17 cellular contexts compared by ENCODE assay signal in genomic region chr12:93469386-93469785, GRCh38. TPM values are rescaled to one million over a fixed set of nuclear protein-coding genes. Genes with fewer than 3 reads are reported as not detected.
DNase-seq lines count a peak whose midpoint lies in the region; ATAC-seq, FAIRE-seq and TF ChIP-seq lines count a peak whose summit lies in the region.
"Had no signal": no experiment of that assay in that cellular context is flagged by ENCODE, and none has a peak within 500 bp of the region (broad histone marks: within the 10 kb centered on the region; RNA-seq: fewer than 3 reads in every experiment).

No MANE protein-coding gene starts in this region.

- no peaks in the 10 kb centered on the region for H3K9me3 Mint-ChIP-seq in activated T-cell treated with anti-CD3 and anti-CD28 coated beads, Interleukin-2, amount 50 U/mL, for 24 hours
- H3K9me3 Mint-ChIP-seq in endodermal cell: no peaks in the 10 kb centered on the region
- H3K9me3 Mint-ChIP-seq: T-cell had no signal

- no peak overlapping the region for H3K27ac Mint-ChIP-seq in activated T-cell treated with anti-CD3 and anti-CD28 coated beads, Interleukin-2, amount 50 U/mL, for 24 hours
- H3K27ac Mint-ChIP-seq in endodermal cell: no peak overlapping the region
- H3K27ac Mint-ChIP-seq: T-cell had no signal

- peaks cover 54% of the 10 kb centered on the region for H3K79me2 ChIP-seq in smooth muscle cell (ENCODE audit: low read depth)

- H2AFZ ChIP-seq in smooth muscle cell (ENCODE audit: low read depth): no peak overlapping the region
- H2AFZ ChIP-seq: parathyroid adenoma had no signal

- peak overlapping the region; percentile 89 for H3K4me2 ChIP-seq in smooth muscle cell

- H3K27ac ChIP-seq in endodermal cell (ENCODE audit: low read depth, low read length): no peak overlapping the region
- no peak overlapping the region for H3K27ac ChIP-seq in smooth muscle cell (ENCODE audit: low read depth)
- H3K27ac ChIP-seq in kidney (ENCODE audit: low read depth in 2 of 2, low read length in 2 of 2): no peak overlapping the region
- H3K27ac ChIP-seq: coronary artery, parathyroid adenoma had no signal

- no peak for ATAC-seq in HG02938 (IDR thresholded peaks at IDR 0.05; ENCODE audit: unreplicated experiment)
- ATAC-seq: T-cell had no signal

- H3K27me3 ChIP-seq in endodermal cell (ENCODE audit: control insufficient read depth, insufficient read depth, low read length, poor library complexity, severe bottlenecking) (no peaks in the 10 kb centered on the region), smooth muscle cell (ENCODE audit: low read depth) (no peaks in the 10 kb centered on the region)

- no peaks in the 10 kb centered on the region for H3K9me3 ChIP-seq in endodermal cell (ENCODE audit: control insufficient read depth, low read length)
- no peaks in the 10 kb centered on the region for H3K9me3 ChIP-seq in smooth muscle cell (replicated peaks; ENCODE audit: low read depth)
- no peaks in the 10 kb centered on the region for H3K9me3 ChIP-seq in kidney (ENCODE audit: control insufficient read depth in 1 of 2, low read length in 2 of 2)

- no peak for DNase-seq in activated T-cell treated with anti-CD3 and anti-CD28 coated beads, Interleukin-2, amount 50 U/mL, for 24 hours
- DNase-seq in activated T-cell treated with anti-CD3 and anti-CD28 coated beads, Interleukin-2, amount 50 U/mL, for 1 hour: no peak
- DNase-seq in NB4 (ENCODE audit: low read depth) (no peak), endodermal cell (no peak), smooth muscle cell (lab: John Stamatoyannopoulos, UW; ENCODE audit: unreplicated experiment) (no peak), DMS 273 (lab: John Stamatoyannopoulos, UW; ENCODE audit: unreplicated experiment) (no peak), kidney (no peak)
- DNase-seq: activated CD4-positive, CD25-positive, alpha-beta regulatory T cell treated with anti-CD3 and anti-CD28 coated beads, Interleukin-2, amount 50 U/mL, for 72 hours; activated CD8-positive, alpha-beta memory T cell treated with anti-CD3 and anti-CD28 coated beads, Interleukin-2, amount 50 U/mL, for 48 hours; aorta; COR-L47; NCI-H774; substantia nigra; T-cell had no signal

- H3K4me3 Mint-ChIP-seq in activated T-cell treated with anti-CD3 and anti-CD28 coated beads, Interleukin-2, amount 50 U/mL, for 24 hours: peak overlapping the region; percentile 45
- no peak overlapping the region for H3K4me3 Mint-ChIP-seq in endodermal cell

- peak overlapping the region; percentile 80 for H3K4me3 ChIP-seq in NB4 (ENCODE audit: low read depth, low read length)
- peak overlapping the region; percentile 41 for H3K4me3 ChIP-seq in endodermal cell (ENCODE audit: low read length)
- H3K4me3 ChIP-seq in smooth muscle cell: peak overlapping the region; percentile 77
- H3K4me3 ChIP-seq in kidney (ENCODE audit: low read length in 2 of 2): no peak overlapping the region

- FAIRE-seq in kidney (lab: Jason Lieb, UNC): no peak

- TF ChIP-seq POLR2A in NB4 (IDR thresholded peaks at IDR 0.05; ENCODE audit: extremely low read depth, insufficient read length): no peak

- TF ChIP-seq CTCF in NB4 (IDR thresholded peaks at IDR 0.05; ENCODE audit: low read depth, low read length) (no peak), endodermal cell (conservative IDR thresholded peaks at IDR 0.05) (no peak), smooth muscle cell (IDR thresholded peaks at IDR 0.05; ENCODE audit: borderline replicate concordance, insufficient read depth, poor library complexity, severe bottlenecking) (no peak), kidney (IDR thresholded peaks at IDR 0.05; ENCODE audit: borderline replicate concordance, extremely low read depth, insufficient read depth) (no peak)

- peaks cover 34% of the 10 kb centered on the region for H3K4me1 Mint-ChIP-seq in activated T-cell treated with anti-CD3 and anti-CD28 coated beads, Interleukin-2, amount 50 U/mL, for 24 hours (ENCODE audit: low read depth)
- peaks cover 17% of the 10 kb centered on the region for H3K4me1 Mint-ChIP-seq in endodermal cell

- H3K9ac ChIP-seq in endodermal cell (ENCODE audit: extremely low read depth, low read length, poor library complexity, severe bottlenecking): no peak overlapping the region
- no peak overlapping the region for H3K9ac ChIP-seq in smooth muscle cell (ENCODE audit: low read depth)
- no peak overlapping the region for H3K9ac ChIP-seq in kidney (ENCODE audit: low read length in 2 of 2)
- H3K9ac ChIP-seq: parathyroid adenoma had no signal

- peaks cover 8% of the 10 kb centered on the region for H4K20me1 ChIP-seq in smooth muscle cell (ENCODE audit: low read depth)

- H3K36me3 ChIP-seq in endodermal cell (ENCODE audit: control insufficient read depth, insufficient read depth, low read length) (peaks cover 29% of the 10 kb centered on the region), smooth muscle cell (ENCODE audit: low read depth) (no peaks in the 10 kb centered on the region), kidney (ENCODE audit: control insufficient read depth in 1 of 2, insufficient read depth in 2 of 2, low read length in 2 of 2) (no peaks in the 10 kb centered on the region)

- intact Hi-C loops in kidney (cut with DNase I): no loop called here

- no peaks in the 10 kb centered on the region for H3F3A ChIP-seq in smooth muscle cell (ENCODE audit: low read depth)

- H3K36me3 Mint-ChIP-seq in activated T-cell treated with anti-CD3 and anti-CD28 coated beads, Interleukin-2, amount 50 U/mL, for 24 hours (ENCODE audit: low read depth): peaks cover 57% of the 10 kb centered on the region
- H3K36me3 Mint-ChIP-seq in endodermal cell (ENCODE audit: low read depth): peaks cover 31% of the 10 kb centered on the region

- H3K27me3 Mint-ChIP-seq in activated T-cell treated with anti-CD3 and anti-CD28 coated beads, Interleukin-2, amount 50 U/mL, for 24 hours: no peaks in the 10 kb centered on the region
- H3K27me3 Mint-ChIP-seq in endodermal cell (ENCODE audit: insufficient read depth): no peaks in the 10 kb centered on the region
- H3K27me3 Mint-ChIP-seq: T-cell had no signal

- no peaks in the 10 kb centered on the region for H3K4me1 ChIP-seq in endodermal cell (ENCODE audit: control insufficient read depth, insufficient read depth, low read length)
- H3K4me1 ChIP-seq in smooth muscle cell (ENCODE audit: low read depth): peaks cover 15% of the 10 kb centered on the region
- H3K4me1 ChIP-seq in kidney (ENCODE audit: control insufficient read depth in 1 of 2, insufficient read depth in 1 of 2, low read depth in 1 of 2, low read length in 2 of 2): peaks cover 6% of the 10 kb centered on the region in 2 donors

RNA-seq across cellular contexts. Expression of gene MRPL42, which starts 2.1 kb away (rescaled TPM):
- total RNA-seq in endodermal cell: 100 to 1,000 TPM in 1 of 2 donors, 10 to 100 TPM in 1; 91.1 to 131 TPM
- polyA plus RNA-seq in endodermal cell (2013, experiment 1 of 2): 140 TPM
- 125 TPM for polyA plus RNA-seq in endodermal cell (2013, experiment 2 of 2)
- total RNA-seq in smooth muscle cell: 113 and 135 TPM in 2 replicates
- polyA plus RNA-seq in smooth muscle cell: 82.8 and 85.5 TPM in 2 replicates
- total RNA-seq in kidney: 66.7 TPM
- polyA plus RNA-seq in kidney (ENCODE audit: insufficient read depth, low read depth, low replicate concordance): 57.6 TPM

RNA-seq across cellular contexts. Expression of gene UBE2N, which starts 27.6 kb away (rescaled TPM):
- 100 to 1,000 TPM; 177 to 179 TPM for total RNA-seq in endodermal cell
- polyA plus RNA-seq in endodermal cell (2013, experiment 1 of 2): 161 TPM
- polyA plus RNA-seq in endodermal cell (2013, experiment 2 of 2): 165 TPM
- total RNA-seq in smooth muscle cell: 61.3 and 69.3 TPM in 2 replicates
- polyA plus RNA-seq in smooth muscle cell: 104 and 111 TPM in 2 replicates
- 84.7 TPM for total RNA-seq in kidney
- 97.3 TPM for polyA plus RNA-seq in kidney (ENCODE audit: insufficient read depth, low read depth, low replicate concordance)

Comparison
In these comparisons a context has a peak if more than half of its experiments do, and no peak if none do; other contexts are left out.
1. H3K4me3 ChIP-seq: peak in NB4 (single experiment), endodermal cell (single experiment) and smooth muscle cell (single experiment); none in kidney (0 of 2).